In the genomic region with DNA sequence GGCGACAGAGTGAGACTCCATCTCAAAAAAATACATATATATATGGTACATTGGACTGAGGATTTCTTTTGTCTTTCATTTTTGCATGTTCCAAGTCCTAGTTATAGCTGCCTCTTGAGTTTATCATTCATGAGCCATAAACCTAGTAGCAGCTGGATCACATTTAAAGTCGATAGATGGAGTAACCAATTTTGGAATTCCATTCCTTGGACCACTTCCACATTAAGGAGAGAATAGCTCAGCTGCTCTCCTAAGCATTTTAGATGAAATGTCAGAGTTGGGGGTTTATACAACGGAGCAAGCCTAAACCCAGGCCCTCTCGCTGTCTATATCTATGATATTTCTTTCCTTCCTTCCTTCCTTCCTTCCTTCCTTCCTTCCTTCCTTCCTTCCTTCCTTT, we compare ENCODE assay signal across 25 cellular contexts.
"Had no signal": no experiment of that assay in that cellular context is flagged by ENCODE, and none has a peak within 500 bp of the region (broad histone marks: within the 10 kb centered on the region; RNA-seq: fewer than 3 reads in every experiment).

No MANE protein-coding gene starts in this region.

- H3K27me3 Mint-ChIP-seq: activated CD4-positive, alpha-beta T cell treated with anti-CD3 and anti-CD28 coated beads, Interleukin-2, amount 10 ng/mL, durations not matched to agents 7 days and 5 days; activated CD8-positive, alpha-beta memory T cell treated with anti-CD3 and anti-CD28 coated beads, Interleukin-2, amount 10 ng/mL, durations not matched to agents 7 days and 5 days; activated CD8-positive, alpha-beta T cell treated with anti-CD3 and anti-CD28 coated beads for 36 hours; activated naive CD4-positive, alpha-beta T cell treated with anti-CD3 and anti-CD28 coated beads, Interleukin-2, amount 50 U/mL, for 24 hours; natural killer cell treated with Interleukin-12 subunit alpha and Interleukin-12 subunit beta and Interleukin-15 and Interleukin-18, amount 100 ng/mL, for 72 hours; stimulated activated naive CD8-positive, alpha-beta T cell treated with anti-CD3 and anti-CD28 coated beads, Interleukin-15, Interleukin-2, amounts not matched to agents 100 ng/mL and 50 ng/mL, for 24 hours had no signal

- H3K9me3 ChIP-seq: gastrocnemius medialis, prostate gland, thyroid gland had no signal

- H3K4me3 ChIP-seq: gastrocnemius medialis, prostate gland, thyroid gland had no signal

- DNase-seq: activated CD4-positive, alpha-beta T cell treated with anti-CD3 and anti-CD28 coated beads, Interleukin-2, amount 10 ng/mL, durations not matched to agents 7 days and 5 days; activated CD8-positive, alpha-beta memory T cell treated with anti-CD3 and anti-CD28 coated beads, Interleukin-2, amount 10 ng/mL, durations not matched to agents 7 days and 5 days; activated CD8-positive, alpha-beta T cell treated with anti-CD3 and anti-CD28 coated beads for 36 hours; activated gamma-delta T cell treated with Interleukin-2 at 50 U/mL for 16 hours; activated T-cell treated with anti-CD3 and anti-CD28 coated beads for 4 hours; aorta; caudate nucleus; effector memory CD4-positive, alpha-beta T cell; gastrocnemius medialis; hippocampal formation; left ventricle myocardium superior; mammary epithelial cell; midbrain; stimulated activated CD4-positive, alpha-beta T cell treated with anti-CD3 and anti-CD28 coated beads, Interleukin-4, amount 100 ng/mL, for 24 hours; substantia nigra; thyroid gland had no signal

- ATAC-seq: activated CD4-positive, CD25-positive, alpha-beta regulatory T cell treated with anti-CD3 and anti-CD28 coated beads, Interleukin-2, amount 50 U/mL, for 24 hours; activated CD8-positive, alpha-beta memory T cell treated with anti-CD3 and anti-CD28 coated beads, Interleukin-2, amount 10 ng/mL, durations not matched to agents 7 days and 5 days; activated CD8-positive, alpha-beta T cell treated with anti-CD3 and anti-CD28 coated beads for 36 hours; gastrocnemius medialis; left ventricle myocardium superior; natural killer cell treated with Interleukin-12 subunit alpha and Interleukin-12 subunit beta and Interleukin-15 and Interleukin-18, amount 100 ng/mL, for 72 hours had no signal

- FAIRE-seq: colon had no signal

- H3K4me1 Mint-ChIP-seq: activated CD4-positive, alpha-beta T cell treated with anti-CD3 and anti-CD28 coated beads, Interleukin-2, amount 10 ng/mL, durations not matched to agents 7 days and 5 days; activated CD8-positive, alpha-beta memory T cell treated with anti-CD3 and anti-CD28 coated beads, Interleukin-2, amount 10 ng/mL, durations not matched to agents 7 days and 5 days; activated naive CD4-positive, alpha-beta T cell treated with anti-CD3 and anti-CD28 coated beads, Interleukin-2, amount 50 U/mL, for 24 hours; brain had no signal

- H3K27me3 ChIP-seq: gastrocnemius medialis, thyroid gland had no signal

- H3K4me3 Mint-ChIP-seq: activated CD4-positive, alpha-beta T cell treated with anti-CD3 and anti-CD28 coated beads, Interleukin-2, amount 10 ng/mL, durations not matched to agents 7 days and 5 days; activated CD8-positive, alpha-beta memory T cell treated with anti-CD3 and anti-CD28 coated beads, Interleukin-2, amount 10 ng/mL, durations not matched to agents 7 days and 5 days; activated CD8-positive, alpha-beta T cell treated with anti-CD3 and anti-CD28 coated beads for 36 hours; activated naive CD4-positive, alpha-beta T cell treated with anti-CD3 and anti-CD28 coated beads, Interleukin-2, amount 50 U/mL, for 24 hours; brain; natural killer cell treated with Interleukin-12 subunit alpha and Interleukin-12 subunit beta and Interleukin-15 and Interleukin-18, amount 100 ng/mL, for 72 hours; stimulated activated naive CD8-positive, alpha-beta T cell treated with anti-CD3 and anti-CD28 coated beads, Interleukin-15, Interleukin-2, amounts not matched to agents 100 ng/mL and 50 ng/mL, for 24 hours; T-helper 2 cell treated with Interferon-gamma antibody and Interleukin-4, amounts not matched to agents 5 μg/mL and 100 μg/mL, for 36 hours had no signal

- H3K9me3 Mint-ChIP-seq: activated CD4-positive, alpha-beta T cell treated with anti-CD3 and anti-CD28 coated beads, Interleukin-2, amount 10 ng/mL, durations not matched to agents 7 days and 5 days; activated naive CD4-positive, alpha-beta T cell treated with anti-CD3 and anti-CD28 coated beads, Interleukin-2, amount 50 U/mL, for 24 hours; natural killer cell treated with Interleukin-12 subunit alpha and Interleukin-12 subunit beta and Interleukin-15 and Interleukin-18, amount 100 ng/mL, for 72 hours; stimulated activated naive CD8-positive, alpha-beta T cell treated with anti-CD3 and anti-CD28 coated beads, Interleukin-15, Interleukin-2, amounts not matched to agents 100 ng/mL and 50 ng/mL, for 24 hours had no signal

- H3K4me1 ChIP-seq: prostate gland, thyroid gland had no signal

- H3K36me3 Mint-ChIP-seq: natural killer cell treated with Interleukin-12 subunit alpha and Interleukin-12 subunit beta and Interleukin-15 and Interleukin-18, amount 100 ng/mL, for 72 hours had no signal

- H3K27ac ChIP-seq: gastrocnemius medialis, prostate gland, thyroid gland, VCaP had no signal

- H3K36me3 ChIP-seq: prostate gland, thyroid gland had no signal

- H3K27ac Mint-ChIP-seq: activated CD4-positive, alpha-beta T cell treated with anti-CD3 and anti-CD28 coated beads, Interleukin-2, amount 10 ng/mL, durations not matched to agents 7 days and 5 days; activated CD8-positive, alpha-beta memory T cell treated with anti-CD3 and anti-CD28 coated beads, Interleukin-2, amount 10 ng/mL, durations not matched to agents 7 days and 5 days; activated CD8-positive, alpha-beta T cell treated with anti-CD3 and anti-CD28 coated beads for 36 hours; activated naive CD4-positive, alpha-beta T cell treated with anti-CD3 and anti-CD28 coated beads, Interleukin-2, amount 50 U/mL, for 24 hours; brain; natural killer cell treated with Interleukin-12 subunit alpha and Interleukin-12 subunit beta and Interleukin-15 and Interleukin-18, amount 100 ng/mL, for 72 hours; stimulated activated naive CD8-positive, alpha-beta T cell treated with anti-CD3 and anti-CD28 coated beads, Interleukin-15, Interleukin-2, amounts not matched to agents 100 ng/mL and 50 ng/mL, for 24 hours; T-helper 2 cell treated with Interferon-gamma antibody and Interleukin-4, amounts not matched to agents 5 μg/mL and 100 μg/mL, for 36 hours had no signal
